Comparison of ENCODE assay signal across 1 cellular context in genomic region chr1:201633297-201633696, GRCh38.
TF ChIP-seq lines count a peak whose summit lies in the region.

No MANE protein-coding gene starts in this region.

TF ChIP-seq in endothelial cell of umbilical vein, 7 proteins besides CTCF, POLR2A, EP300 and RAD21 (continued from another document):
- TF ChIP-seq MAX (IDR thresholded peaks at IDR 0.05; ENCODE audit: insufficient read depth, insufficient read length): no peak
- no peak for TF ChIP-seq POLR2AphosphoS5 (IDR thresholded peaks at IDR 0.05; ENCODE audit: insufficient read depth, low read depth, low read length)
- TF ChIP-seq GATA2 (IDR thresholded peaks at IDR 0.05; ENCODE audit: insufficient read depth, insufficient read length, low read depth, low read length): no peak
- no peak for TF ChIP-seq JUN (IDR thresholded peaks at IDR 0.05; ENCODE audit: borderline replicate concordance, insufficient read depth, insufficient read length, low read depth)
- TF ChIP-seq EZH2 (IDR thresholded peaks at IDR 0.05; ENCODE audit: borderline replicate concordance, low read depth, low read length, severe bottlenecking): no peak
- no peak for TF ChIP-seq FOS (IDR thresholded peaks at IDR 0.05; ENCODE audit: borderline replicate concordance, insufficient read depth, low read length)
TF ChIP-seq in endothelial cell of umbilical vein: peak in this region for 0.
